Comparison of ENCODE assay signal across 19 cellular contexts in genomic region chr20:32462900-32463641, GRCh38.
DNase-seq lines count a peak whose midpoint lies in the region; ATAC-seq, FAIRE-seq and TF ChIP-seq lines count a peak whose summit lies in the region.
"Had no signal": no experiment of that assay in that cellular context is flagged by ENCODE, and none has a peak within 500 bp of the region (broad histone marks: within the 10 kb centered on the region; RNA-seq: fewer than 3 reads in every experiment).

No MANE protein-coding gene starts in this region.

- H3K27ac Mint-ChIP-seq in astrocyte (ENCODE audit: unreplicated experiment) (no peak overlapping the region), nephron (peak overlapping the region in 2 of 3 experiments; percentile 53 to 72)
- H3K27ac Mint-ChIP-seq: memory B cell; stimulated activated naive CD8-positive, alpha-beta T cell treated with anti-CD3 and anti-CD28 coated beads, Interleukin-15, Interleukin-2, amounts not matched to agents 100 ng/mL and 50 ng/mL, for 24 hours had no signal

- peaks cover 67% of the 10 kb centered on the region for H4K20me1 ChIP-seq in astrocyte (ENCODE audit: insufficient read depth, low read length)

- TF ChIP-seq POLR2A in esophagus muscularis mucosa (IDR thresholded peaks at IDR 0.05; ENCODE audit: low read depth) (no peak), testis (IDR thresholded peaks at IDR 0.05) (no peak)

- peak overlapping the region; percentile 41 for H3K9ac ChIP-seq in astrocyte (ENCODE audit: low read length)

- H3K27me3 Mint-ChIP-seq in astrocyte (ENCODE audit: low read depth, unreplicated experiment) (no peaks in the 10 kb centered on the region), nephron (ENCODE audit: low read depth) (peaks cover 1% of the 10 kb centered on the region)
- H3K27me3 Mint-ChIP-seq: memory B cell; stimulated activated naive CD8-positive, alpha-beta T cell treated with anti-CD3 and anti-CD28 coated beads, Interleukin-15, Interleukin-2, amounts not matched to agents 100 ng/mL and 50 ng/mL, for 24 hours; T-helper 17 cell had no signal

- FAIRE-seq in astrocyte (lab: Jason Lieb, UNC) = no peak

- no peak overlapping the region for H2AFZ ChIP-seq in astrocyte (ENCODE audit: low read depth, low read length)

- H3K4me2 ChIP-seq in astrocyte (ENCODE audit: low read length) = peak overlapping the region; percentile 50

- H3K36me3 ChIP-seq in astrocyte (ENCODE audit: insufficient read depth, low read length) (peaks cover 3% of the 10 kb centered on the region), esophagus muscularis mucosa (peaks cover 0 to 4% (median 0%) of the 10 kb centered on the region in 4 donors), testis (ENCODE audit: low read depth, missing control alignments) (no peaks in the 10 kb centered on the region)

- no peak overlapping the region for H3K4me3 Mint-ChIP-seq in astrocyte (ENCODE audit: unreplicated experiment)
- no peak overlapping the region for H3K4me3 Mint-ChIP-seq in nephron
- H3K4me3 Mint-ChIP-seq: memory B cell; stimulated activated naive CD8-positive, alpha-beta T cell treated with anti-CD3 and anti-CD28 coated beads, Interleukin-15, Interleukin-2, amounts not matched to agents 100 ng/mL and 50 ng/mL, for 24 hours; T-helper 17 cell had no signal

- H3K27ac ChIP-seq in astrocyte (ENCODE audit: low read depth, low read length) (no peak overlapping the region), esophagus muscularis mucosa (replicated peaks in 1 of 4) (peak overlapping the region; percentile 77 to 85 (median 82)), testis (no peak overlapping the region)
- H3K27ac ChIP-seq: C4-2B had no signal

- no peak for TF ChIP-seq CTCF in astrocyte (IDR thresholded peaks at IDR 0.05; ENCODE audit: insufficient read depth, low read depth, low read length)
- no peak for TF ChIP-seq CTCF in esophagus muscularis mucosa (IDR thresholded peaks at IDR 0.05)
- no peak for TF ChIP-seq CTCF in nephron (IDR thresholded peaks at IDR 0.05; ENCODE audit: unreplicated experiment in 3 of 3)
- no peak for TF ChIP-seq CTCF in testis (IDR thresholded peaks at IDR 0.05)

- H3K9me3 ChIP-seq in astrocyte (ENCODE audit: insufficient read depth, low read depth, low read length) (no peaks in the 10 kb centered on the region), esophagus muscularis mucosa (no peaks in the 10 kb centered on the region), testis (no peaks in the 10 kb centered on the region)

- no peak for ATAC-seq in GM21390 (IDR thresholded peaks at IDR 0.05; ENCODE audit: unreplicated experiment)
- ATAC-seq: T-helper 17 cell had no signal

- peaks cover 2% of the 10 kb centered on the region for H3K36me3 Mint-ChIP-seq in astrocyte (ENCODE audit: low read depth, unreplicated experiment)
- no peaks in the 10 kb centered on the region for H3K36me3 Mint-ChIP-seq in nephron (ENCODE audit: low read depth)
- H3K36me3 Mint-ChIP-seq: memory B cell had no signal

- peaks cover 41% of the 10 kb centered on the region for H3K4me1 ChIP-seq in astrocyte (ENCODE audit: insufficient read depth, low read length)
- H3K4me1 ChIP-seq in esophagus muscularis mucosa = peaks cover 46 to 72% (median 66%) of the 10 kb centered on the region in 4 donors
- peaks cover 49% of the 10 kb centered on the region for H3K4me1 ChIP-seq in testis

- DNase-seq in astrocyte (ENCODE audit: low read depth) (no peak), esophagus muscularis mucosa (ENCODE audit: extremely low spot score) (no peak), testis (peak; percentile 90), HT-29 (ENCODE audit: low spot score) (no peak), hepatic stellate cell (ENCODE audit: low spot score) (no peak)
- DNase-seq: activated CD4-positive, CD25-positive, alpha-beta regulatory T cell treated with anti-CD3 and anti-CD28 coated beads, Interleukin-2, amount 50 U/mL, for 72 hours; activated gamma-delta T cell treated with Interleukin-2 at 50 U/mL for 16 hours; DMS53; effector CD8-positive, alpha-beta T cell; KBM-7; NCI-H2171; SHP77; stimulated activated CD4-positive, alpha-beta T cell treated with anti-CD3 and anti-CD28 coated beads, Interleukin-12 subunit alpha, Interleukin-12 subunit beta, amount 100 ng/mL, for 4 hours; T-helper 17 cell had no signal

- H3K9me3 Mint-ChIP-seq in astrocyte (ENCODE audit: unreplicated experiment) (no peaks in the 10 kb centered on the region), nephron (no peaks in the 10 kb centered on the region)
- H3K9me3 Mint-ChIP-seq: memory B cell; stimulated activated naive CD8-positive, alpha-beta T cell treated with anti-CD3 and anti-CD28 coated beads, Interleukin-15, Interleukin-2, amounts not matched to agents 100 ng/mL and 50 ng/mL, for 24 hours had no signal

- H3K4me1 Mint-ChIP-seq in astrocyte (ENCODE audit: low read depth, unreplicated experiment) (peaks cover 9% of the 10 kb centered on the region), nephron (peaks cover 24% of the 10 kb centered on the region)

- peaks cover 93% of the 10 kb centered on the region for H3K79me2 ChIP-seq in astrocyte (ENCODE audit: insufficient read depth, low read length)

- intact Hi-C loops in esophagus muscularis mucosa (cut with DNase I) = no loop called here
- intact Hi-C loops in testis (cut with DNase I; ENCODE audit: low total_unique reads) = no loop called here

- 78% methylated on average over 7 of the region's 15 CpGs for WGBS in esophagus muscularis mucosa
- 62 to 73% methylated on average over 12 to 15 of the region's 15 CpGs for WGBS in testis, 2 donors

- H3K27me3 ChIP-seq in astrocyte (ENCODE audit: insufficient read depth, low read length) (no peaks in the 10 kb centered on the region), esophagus muscularis mucosa (no peaks in the 10 kb centered on the region), testis (no peaks in the 10 kb centered on the region)

- TF ChIP-seq EP300 in esophagus muscularis mucosa (IDR thresholded peaks at IDR 0.05) = no peak

- H3K4me3 ChIP-seq in astrocyte (ENCODE audit: insufficient read depth, low read depth, low read length) = no peak overlapping the region
- H3K4me3 ChIP-seq in esophagus muscularis mucosa = peak overlapping the region in 1 of 4 donors; percentile 22
- H3K4me3 ChIP-seq in testis = no peak overlapping the region

Comparison
In these comparisons a context has a peak if more than half of its experiments do, and no peak if none do; other contexts are left out.
1. H3K27ac ChIP-seq: peak in esophagus muscularis mucosa (4 of 4); none in astrocyte (single experiment) and testis (0 of 2).